In genomic region chr2:203535784-203536590, GRCh38 we compare ENCODE assay signal across 1 cellular context.
TF ChIP-seq lines count a peak whose summit lies in the region.

No MANE protein-coding gene starts in this region.

TF ChIP-seq in HepG2, 621 proteins besides CTCF, POLR2A, EP300 and RAD21 (continued from another document and continues in another):
- no peak for TF ChIP-seq E2F2 (CRISPR knock-in tag; IDR thresholded peaks at IDR 0.05; ENCODE audit: borderline replicate concordance)
- TF ChIP-seq ZNF720 (CRISPR knock-in tag; IDR thresholded peaks at IDR 0.05), result no peak
- no peak for TF ChIP-seq NFIB (CRISPR knock-in tag; IDR thresholded peaks at IDR 0.05; ENCODE audit: borderline replicate concordance)
- peak; percentile 14; the same call in 1 of the 2 replicates for TF ChIP-seq PHF8 (CRISPR knock-in tag; IDR thresholded peaks at IDR 0.05)
- 0 out of 2 replicates have a peak, but pooled peaks have one; percentile 7 for TF ChIP-seq ZMYM4 (CRISPR knock-in tag; IDR thresholded peaks at IDR 0.05)
- 0 out of 2 replicates have a peak, but pooled peaks have one; percentile 64 for TF ChIP-seq ZNF333 (CRISPR knock-in tag; IDR thresholded peaks at IDR 0.05; ENCODE audit: borderline replicate concordance)
- TF ChIP-seq ZNF709 (CRISPR knock-in tag; IDR thresholded peaks at IDR 0.05), result no peak
- TF ChIP-seq ZNF614 (CRISPR knock-in tag; IDR thresholded peaks at IDR 0.05; ENCODE audit: borderline replicate concordance), result no peak
- TF ChIP-seq PITX1 (CRISPR knock-in tag; IDR thresholded peaks at IDR 0.05), result peak; percentile 51; the same call in 1 of the 2 replicates
- TF ChIP-seq HOXA3 (CRISPR knock-in tag; IDR thresholded peaks at IDR 0.05), result no peak
- TF ChIP-seq ERF (CRISPR knock-in tag; IDR thresholded peaks at IDR 0.05), result peak; percentile 47; the same call in 1 of the 2 replicates
- TF ChIP-seq FOXA1 (IDR thresholded peaks at IDR 0.05), result no peak
- 0 out of 2 replicates have a peak, but pooled peaks have one; percentile 7 for TF ChIP-seq FOXA1 (CRISPR knock-in tag; IDR thresholded peaks at IDR 0.05)
- TF ChIP-seq ZBTB10 (CRISPR knock-in tag; IDR thresholded peaks at IDR 0.05; ENCODE audit: borderline replicate concordance), result no peak
- TF ChIP-seq PRMT3 (CRISPR knock-in tag; IDR thresholded peaks at IDR 0.05; ENCODE audit: borderline replicate concordance, low read depth), result peak; percentile 25; the same call in 1 of the 2 replicates
- no peak for TF ChIP-seq ATM (IDR thresholded peaks at IDR 0.05; ENCODE audit: borderline replicate concordance)
- no peak for TF ChIP-seq GPN1 (CRISPR knock-in tag; IDR thresholded peaks at IDR 0.05; ENCODE audit: borderline replicate concordance)
- TF ChIP-seq HOXD1 (CRISPR knock-in tag; IDR thresholded peaks at IDR 0.05), result no peak
- TF ChIP-seq HBP1 (CRISPR knock-in tag; IDR thresholded peaks at IDR 0.05; ENCODE audit: low read depth), result 0 out of 2 replicates have a peak, but pooled peaks have one; percentile 61
- TF ChIP-seq HDAC1 (CRISPR knock-in tag; IDR thresholded peaks at IDR 0.05), result peak; percentile 32; the same call in 1 of the 2 replicates
- no peak for TF ChIP-seq ATRX (CRISPR knock-in tag; IDR thresholded peaks at IDR 0.05; ENCODE audit: borderline replicate concordance)
- no peak for TF ChIP-seq ETV6 (CRISPR knock-in tag; conservative IDR thresholded peaks at IDR 0.05)
- TF ChIP-seq ZNF468 (CRISPR knock-in tag; IDR thresholded peaks at IDR 0.05), result no peak
- TF ChIP-seq PLRG1 (conservative IDR thresholded peaks at IDR 0.05), result no peak
- peak; percentile 39; the same call in 1 of the 2 replicates for TF ChIP-seq DNMT3B (CRISPR knock-in tag; conservative IDR thresholded peaks at IDR 0.05)
- no peak for TF ChIP-seq ZBTB21 (CRISPR knock-in tag; IDR thresholded peaks at IDR 0.05)
- TF ChIP-seq ZNF501 (CRISPR knock-in tag; IDR thresholded peaks at IDR 0.05), result no peak
- TF ChIP-seq TEAD3 (CRISPR knock-in tag; optimal IDR thresholded peaks at IDR 0.05; ENCODE audit: borderline replicate concordance), result peak; percentile 2
- TF ChIP-seq ZNF512B (CRISPR knock-in tag; IDR thresholded peaks at IDR 0.05; ENCODE audit: borderline replicate concordance), result no peak
- 0 out of 2 replicates have a peak, but pooled peaks have one; percentile 20 for TF ChIP-seq PAXIP1 (CRISPR knock-in tag; conservative IDR thresholded peaks at IDR 0.05)
- 0 out of 2 replicates have a peak, but pooled peaks have one; percentile 56 for TF ChIP-seq FLYWCH1 (CRISPR knock-in tag; IDR thresholded peaks at IDR 0.05)
- TF ChIP-seq PRDM15 (CRISPR knock-in tag; IDR thresholded peaks at IDR 0.05), result no peak
- TF ChIP-seq KLF9 (CRISPR knock-in tag; IDR thresholded peaks at IDR 0.05; ENCODE audit: low read depth), result 0 out of 2 replicates have a peak, but pooled peaks have one; percentile 45
- TF ChIP-seq SPEN (CRISPR knock-in tag; IDR thresholded peaks at IDR 0.05; ENCODE audit: low read depth), result no peak
- no peak for TF ChIP-seq FOXP1 (IDR thresholded peaks at IDR 0.05)
- TF ChIP-seq FOXP1 (CRISPR knock-in tag; IDR thresholded peaks at IDR 0.05), result no peak
- TF ChIP-seq ZFP36L2 (CRISPR knock-in tag; IDR thresholded peaks at IDR 0.05), result peak; percentile 46; the same call in 1 of the 2 replicates
- TF ChIP-seq SYNCRIP (IDR thresholded peaks at IDR 0.05; ENCODE audit: insufficient read depth, low read depth, low read length), result no peak
- no peak for TF ChIP-seq SNAI1 (CRISPR knock-in tag; IDR thresholded peaks at IDR 0.05; ENCODE audit: borderline replicate concordance)
- no peak for TF ChIP-seq ZBTB1 (CRISPR knock-in tag; IDR thresholded peaks at IDR 0.05; ENCODE audit: borderline replicate concordance)
- TF ChIP-seq ZNF780A (CRISPR knock-in tag; IDR thresholded peaks at IDR 0.05), result no peak
- TF ChIP-seq UBTF (CRISPR knock-in tag; IDR thresholded peaks at IDR 0.05), result no peak
- TF ChIP-seq ZNF691 (CRISPR knock-in tag; IDR thresholded peaks at IDR 0.05; ENCODE audit: borderline replicate concordance, low read depth), result no peak
- no peak for TF ChIP-seq REPIN1 (CRISPR knock-in tag; IDR thresholded peaks at IDR 0.05; ENCODE audit: borderline replicate concordance, low read depth)
